1 cellular context compared by ENCODE assay signal in the genomic region with DNA sequence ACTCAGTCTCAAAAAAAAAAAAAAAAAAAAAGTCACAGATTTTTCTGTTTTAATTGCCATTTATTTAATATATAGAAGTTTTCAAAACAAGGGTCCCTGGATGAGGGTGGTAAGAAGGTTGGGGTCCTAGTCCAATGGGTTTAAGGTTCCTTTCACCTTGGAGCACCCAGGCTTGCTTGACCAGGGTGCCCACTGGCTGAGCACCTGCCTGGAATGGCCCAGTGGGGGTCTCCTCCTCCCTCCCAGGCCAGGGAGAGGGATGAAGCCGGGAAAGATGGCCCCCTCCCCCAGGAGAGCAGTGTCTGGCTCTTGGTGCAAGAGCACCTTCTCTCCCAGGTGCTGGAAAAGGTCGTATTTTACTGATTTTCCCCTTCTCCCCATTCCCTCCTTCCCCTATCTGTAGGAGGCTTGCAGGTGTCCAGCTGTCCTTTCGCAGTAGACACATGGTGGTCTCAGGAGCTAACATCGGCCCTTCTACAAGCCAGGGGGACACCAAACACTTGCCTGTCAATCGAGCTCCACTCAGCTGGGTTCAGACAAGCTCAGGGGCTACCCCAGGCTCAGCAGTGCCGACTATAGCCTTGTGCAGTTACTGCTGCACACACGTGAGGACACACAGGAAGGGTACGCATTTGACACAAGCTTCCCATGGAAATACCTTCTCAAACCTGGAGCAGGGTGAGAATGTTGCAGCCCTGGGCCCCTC.
TF ChIP-seq lines count a peak whose summit lies in the region.

No MANE protein-coding gene starts in this region.

TF ChIP-seq in GM12878, 131 proteins besides CTCF, POLR2A, EP300 and RAD21 (continued from another document):
- TF ChIP-seq, protein P1, sequence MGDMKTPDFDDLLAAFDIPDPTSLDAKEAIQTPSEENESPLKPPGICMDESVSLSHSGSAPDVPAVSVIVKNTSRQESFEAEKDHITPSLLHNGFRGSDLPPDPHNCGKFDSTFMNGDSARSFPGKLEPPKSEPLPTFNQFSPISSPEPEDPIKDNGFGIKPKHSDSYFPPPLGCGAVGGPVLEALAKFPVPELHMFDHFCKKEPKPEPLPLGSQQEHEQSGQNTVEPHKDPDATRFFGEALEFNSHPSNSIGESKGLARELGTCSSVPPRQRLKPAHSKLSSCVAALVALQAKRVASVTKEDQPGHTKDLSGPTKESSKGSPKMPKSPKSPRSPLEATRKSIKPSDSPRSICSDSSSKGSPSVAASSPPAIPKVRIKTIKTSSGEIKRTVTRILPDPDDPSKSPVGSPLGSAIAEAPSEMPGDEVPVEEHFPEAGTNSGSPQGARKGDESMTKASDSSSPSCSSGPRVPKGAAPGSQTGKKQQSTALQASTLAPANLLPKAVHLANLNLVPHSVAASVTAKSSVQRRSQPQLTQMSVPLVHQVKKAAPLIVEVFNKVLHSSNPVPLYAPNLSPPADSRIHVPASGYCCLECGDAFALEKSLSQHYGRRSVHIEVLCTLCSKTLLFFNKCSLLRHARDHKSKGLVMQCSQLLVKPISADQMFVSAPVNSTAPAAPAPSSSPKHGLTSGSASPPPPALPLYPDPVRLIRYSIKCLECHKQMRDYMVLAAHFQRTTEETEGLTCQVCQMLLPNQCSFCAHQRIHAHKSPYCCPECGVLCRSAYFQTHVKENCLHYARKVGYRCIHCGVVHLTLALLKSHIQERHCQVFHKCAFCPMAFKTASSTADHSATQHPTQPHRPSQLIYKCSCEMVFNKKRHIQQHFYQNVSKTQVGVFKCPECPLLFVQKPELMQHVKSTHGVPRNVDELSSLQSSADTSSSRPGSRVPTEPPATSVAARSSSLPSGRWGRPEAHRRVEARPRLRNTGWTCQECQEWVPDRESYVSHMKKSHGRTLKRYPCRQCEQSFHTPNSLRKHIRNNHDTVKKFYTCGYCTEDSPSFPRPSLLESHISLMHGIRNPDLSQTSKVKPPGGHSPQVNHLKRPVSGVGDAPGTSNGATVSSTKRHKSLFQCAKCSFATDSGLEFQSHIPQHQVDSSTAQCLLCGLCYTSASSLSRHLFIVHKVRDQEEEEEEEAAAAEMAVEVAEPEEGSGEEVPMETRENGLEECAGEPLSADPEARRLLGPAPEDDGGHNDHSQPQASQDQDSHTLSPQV (IDR thresholded peaks at IDR 0.05) = no peak
- peak; percentile 47 to 56; a peak in 2 of 4 replicates for TF ChIP-seq BHLHE40 (IDR thresholded peaks at IDR 0.05; ENCODE audit: borderline replicate concordance in 1 of 2, low read depth in 2 of 2, low read length in 1 of 2)
- no peak for TF ChIP-seq SIX5 (IDR thresholded peaks at IDR 0.05; ENCODE audit: low read depth, low read length, severe bottlenecking)
- TF ChIP-seq HDGF (IDR thresholded peaks at IDR 0.05) = no peak
- TF ChIP-seq, protein P2, sequence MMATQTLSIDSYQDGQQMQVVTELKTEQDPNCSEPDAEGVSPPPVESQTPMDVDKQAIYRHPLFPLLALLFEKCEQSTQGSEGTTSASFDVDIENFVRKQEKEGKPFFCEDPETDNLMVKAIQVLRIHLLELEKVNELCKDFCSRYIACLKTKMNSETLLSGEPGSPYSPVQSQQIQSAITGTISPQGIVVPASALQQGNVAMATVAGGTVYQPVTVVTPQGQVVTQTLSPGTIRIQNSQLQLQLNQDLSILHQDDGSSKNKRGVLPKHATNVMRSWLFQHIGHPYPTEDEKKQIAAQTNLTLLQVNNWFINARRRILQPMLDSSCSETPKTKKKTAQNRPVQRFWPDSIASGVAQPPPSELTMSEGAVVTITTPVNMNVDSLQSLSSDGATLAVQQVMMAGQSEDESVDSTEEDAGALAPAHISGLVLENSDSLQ (IDR thresholded peaks at IDR 0.05) = peak; percentile 78
- TF ChIP-seq FOS (IDR thresholded peaks at IDR 0.05; ENCODE audit: borderline replicate concordance, extremely low read depth, insufficient read length) = no peak
- no peak for TF ChIP-seq NBN (IDR thresholded peaks at IDR 0.05)
- TF ChIP-seq, protein P3, sequence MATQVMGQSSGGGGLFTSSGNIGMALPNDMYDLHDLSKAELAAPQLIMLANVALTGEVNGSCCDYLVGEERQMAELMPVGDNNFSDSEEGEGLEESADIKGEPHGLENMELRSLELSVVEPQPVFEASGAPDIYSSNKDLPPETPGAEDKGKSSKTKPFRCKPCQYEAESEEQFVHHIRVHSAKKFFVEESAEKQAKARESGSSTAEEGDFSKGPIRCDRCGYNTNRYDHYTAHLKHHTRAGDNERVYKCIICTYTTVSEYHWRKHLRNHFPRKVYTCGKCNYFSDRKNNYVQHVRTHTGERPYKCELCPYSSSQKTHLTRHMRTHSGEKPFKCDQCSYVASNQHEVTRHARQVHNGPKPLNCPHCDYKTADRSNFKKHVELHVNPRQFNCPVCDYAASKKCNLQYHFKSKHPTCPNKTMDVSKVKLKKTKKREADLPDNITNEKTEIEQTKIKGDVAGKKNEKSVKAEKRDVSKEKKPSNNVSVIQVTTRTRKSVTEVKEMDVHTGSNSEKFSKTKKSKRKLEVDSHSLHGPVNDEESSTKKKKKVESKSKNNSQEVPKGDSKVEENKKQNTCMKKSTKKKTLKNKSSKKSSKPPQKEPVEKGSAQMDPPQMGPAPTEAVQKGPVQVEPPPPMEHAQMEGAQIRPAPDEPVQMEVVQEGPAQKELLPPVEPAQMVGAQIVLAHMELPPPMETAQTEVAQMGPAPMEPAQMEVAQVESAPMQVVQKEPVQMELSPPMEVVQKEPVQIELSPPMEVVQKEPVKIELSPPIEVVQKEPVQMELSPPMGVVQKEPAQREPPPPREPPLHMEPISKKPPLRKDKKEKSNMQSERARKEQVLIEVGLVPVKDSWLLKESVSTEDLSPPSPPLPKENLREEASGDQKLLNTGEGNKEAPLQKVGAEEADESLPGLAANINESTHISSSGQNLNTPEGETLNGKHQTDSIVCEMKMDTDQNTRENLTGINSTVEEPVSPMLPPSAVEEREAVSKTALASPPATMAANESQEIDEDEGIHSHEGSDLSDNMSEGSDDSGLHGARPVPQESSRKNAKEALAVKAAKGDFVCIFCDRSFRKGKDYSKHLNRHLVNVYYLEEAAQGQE (IDR thresholded peaks at IDR 0.05; ENCODE audit: low read depth, low read length) = no peak
- TF ChIP-seq, protein P4, sequence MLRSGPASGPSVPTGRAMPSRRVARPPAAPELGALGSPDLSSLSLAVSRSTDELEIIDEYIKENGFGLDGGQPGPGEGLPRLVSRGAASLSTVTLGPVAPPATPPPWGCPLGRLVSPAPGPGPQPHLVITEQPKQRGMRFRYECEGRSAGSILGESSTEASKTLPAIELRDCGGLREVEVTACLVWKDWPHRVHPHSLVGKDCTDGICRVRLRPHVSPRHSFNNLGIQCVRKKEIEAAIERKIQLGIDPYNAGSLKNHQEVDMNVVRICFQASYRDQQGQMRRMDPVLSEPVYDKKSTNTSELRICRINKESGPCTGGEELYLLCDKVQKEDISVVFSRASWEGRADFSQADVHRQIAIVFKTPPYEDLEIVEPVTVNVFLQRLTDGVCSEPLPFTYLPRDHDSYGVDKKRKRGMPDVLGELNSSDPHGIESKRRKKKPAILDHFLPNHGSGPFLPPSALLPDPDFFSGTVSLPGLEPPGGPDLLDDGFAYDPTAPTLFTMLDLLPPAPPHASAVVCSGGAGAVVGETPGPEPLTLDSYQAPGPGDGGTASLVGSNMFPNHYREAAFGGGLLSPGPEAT (IDR thresholded peaks at IDR 0.05; ENCODE audit: low read depth) = no peak
- TF ChIP-seq, protein P5, sequence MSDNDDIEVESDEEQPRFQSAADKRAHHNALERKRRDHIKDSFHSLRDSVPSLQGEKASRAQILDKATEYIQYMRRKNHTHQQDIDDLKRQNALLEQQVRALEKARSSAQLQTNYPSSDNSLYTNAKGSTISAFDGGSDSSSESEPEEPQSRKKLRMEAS (IDR thresholded peaks at IDR 0.05; ENCODE audit: low read depth, low read length) = 0 out of 2 replicates have a peak, but pooled peaks have one; percentile 8
- TF ChIP-seq, protein P6, sequence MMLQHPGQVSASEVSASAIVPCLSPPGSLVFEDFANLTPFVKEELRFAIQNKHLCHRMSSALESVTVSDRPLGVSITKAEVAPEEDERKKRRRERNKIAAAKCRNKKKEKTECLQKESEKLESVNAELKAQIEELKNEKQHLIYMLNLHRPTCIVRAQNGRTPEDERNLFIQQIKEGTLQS (IDR thresholded peaks at IDR 0.05; ENCODE audit: borderline replicate concordance, extremely low read depth, low read depth, low read length) = no peak
- TF ChIP-seq, protein P7, sequence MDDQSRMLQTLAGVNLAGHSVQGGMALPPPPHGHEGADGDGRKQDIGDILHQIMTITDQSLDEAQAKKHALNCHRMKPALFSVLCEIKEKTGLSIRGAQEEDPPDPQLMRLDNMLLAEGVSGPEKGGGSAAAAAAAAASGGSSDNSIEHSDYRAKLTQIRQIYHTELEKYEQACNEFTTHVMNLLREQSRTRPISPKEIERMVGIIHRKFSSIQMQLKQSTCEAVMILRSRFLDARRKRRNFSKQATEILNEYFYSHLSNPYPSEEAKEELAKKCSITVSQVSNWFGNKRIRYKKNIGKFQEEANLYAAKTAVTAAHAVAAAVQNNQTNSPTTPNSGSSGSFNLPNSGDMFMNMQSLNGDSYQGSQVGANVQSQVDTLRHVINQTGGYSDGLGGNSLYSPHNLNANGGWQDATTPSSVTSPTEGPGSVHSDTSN (IDR thresholded peaks at IDR 0.05; ENCODE audit: insufficient replicate concordance, low read depth, low read length) = peak; percentile 39
- no peak for TF ChIP-seq BACH1 (IDR thresholded peaks at IDR 0.05; ENCODE audit: borderline replicate concordance)
- TF ChIP-seq SUPT20H (IDR thresholded peaks at IDR 0.05; ENCODE audit: borderline replicate concordance, control insufficient read depth, low read depth, low read length) = no peak
